Comparison of ENCODE assay signal across 25 cellular contexts in the genomic region with DNA sequence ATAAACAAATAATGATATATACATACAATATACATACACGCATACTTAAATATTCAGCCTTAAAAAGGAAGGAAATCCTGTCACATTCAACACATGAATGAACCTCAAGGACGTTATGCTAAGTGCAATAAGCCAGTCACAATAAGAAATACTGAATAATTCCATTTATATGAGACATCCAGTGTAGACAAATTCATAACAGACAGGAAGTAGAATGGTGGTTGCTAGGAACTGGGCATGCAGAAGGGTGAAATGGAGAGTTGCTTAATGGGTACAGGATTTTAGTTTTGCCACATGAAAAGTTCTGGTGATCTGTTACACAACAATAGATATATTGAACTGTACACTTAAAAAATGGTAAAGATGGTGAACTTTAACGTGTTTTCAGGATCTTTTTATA. TPM values are rescaled to one million over a fixed set of nuclear protein-coding genes. Genes with fewer than 3 reads are reported as not detected.
A peak's percentile ranks its signal among the peaks of the same experiment; 100 is the strongest.
DNase-seq lines count a peak whose midpoint lies in the region; ATAC-seq, FAIRE-seq and TF ChIP-seq lines count a peak whose summit lies in the region.
"Had no signal": no experiment of that assay in that cellular context is flagged by ENCODE, and none has a peak within 500 bp of the region (broad histone marks: within the 10 kb centered on the region; RNA-seq: fewer than 3 reads in every experiment).

No MANE protein-coding gene starts in this region.

- peaks cover 2% of the 10 kb centered on the region for H3K36me3 ChIP-seq in bronchial epithelial cell (ENCODE audit: control insufficient read depth, insufficient read depth, low read length)
- H3K36me3 ChIP-seq: SJCRH30 had no signal

- no peak for TF ChIP-seq POLR2A in NB4 (IDR thresholded peaks at IDR 0.05; ENCODE audit: extremely low read depth, insufficient read length)

- no peak overlapping the region for H4K5ac ChIP-seq in H9 (ENCODE audit: insufficient read length, low read depth, low read length)

- no peak overlapping the region for H4K91ac ChIP-seq in H9 (ENCODE audit: insufficient read length, low read depth, low read length)

- no peak overlapping the region for H3K4me3 Mint-ChIP-seq in H9
- H3K4me3 Mint-ChIP-seq in T-helper 2 cell treated with Interferon-gamma antibody and Interleukin-4, amounts not matched to agents 5 μg/mL and 100 μg/mL, for 36 hours = no peak overlapping the region
- H3K4me3 Mint-ChIP-seq: B cell; CD4-positive, CD25-positive, alpha-beta regulatory T cell; GM23338 had no signal

- H3K18ac ChIP-seq in H9 (ENCODE audit: insufficient read length, low read depth, low read length) = no peak overlapping the region

- no peak overlapping the region for H2AK5ac ChIP-seq in H9 (ENCODE audit: insufficient read length, low read length)

- no peaks in the 10 kb centered on the region for H4K20me1 ChIP-seq in H9 (ENCODE audit: control insufficient read depth, insufficient read depth, insufficient read length)

- no peak for ATAC-seq in GM21367 (IDR thresholded peaks at IDR 0.05; ENCODE audit: unreplicated experiment)
- ATAC-seq: GM23338 had no signal

- no peaks in the 10 kb centered on the region for H3K23me2 ChIP-seq in H9 (ENCODE audit: insufficient read length, low read depth, low read length, poor library complexity, severe bottlenecking)

- no peaks in the 10 kb centered on the region for H3K4me1 Mint-ChIP-seq in H9
- no peaks in the 10 kb centered on the region for H3K4me1 Mint-ChIP-seq in T-helper 2 cell treated with Interferon-gamma antibody and Interleukin-4, amounts not matched to agents 5 μg/mL and 100 μg/mL, for 36 hours (ENCODE audit: low read depth)
- H3K4me1 Mint-ChIP-seq: GM23338 had no signal

- no peaks in the 10 kb centered on the region for H3K79me2 ChIP-seq in H9 (ENCODE audit: insufficient read depth, low read length)

- peaks cover under 1 to 14% (median under 1%) of the 10 kb centered on the region in 3 experiments; a peak in 5 of 7 replicates for H3K36me3 Mint-ChIP-seq in H9 (ENCODE audit: insufficient read depth in 1 of 3, low read depth in 3 of 3)
- peaks cover 5% of the 10 kb centered on the region for H3K36me3 Mint-ChIP-seq in T-helper 2 cell treated with Interferon-gamma antibody and Interleukin-4, amounts not matched to agents 5 μg/mL and 100 μg/mL, for 36 hours (ENCODE audit: low read depth)

- H2BK15ac ChIP-seq in H9 (ENCODE audit: low read depth, low read length) = no peak overlapping the region

- peaks cover 4% of the 10 kb centered on the region for H3K27me3 Mint-ChIP-seq in H9 (ENCODE audit: low read depth)
- H3K27me3 Mint-ChIP-seq in T-helper 2 cell treated with Interferon-gamma antibody and Interleukin-4, amounts not matched to agents 5 μg/mL and 100 μg/mL, for 36 hours (ENCODE audit: low read depth) = peaks cover 3% of the 10 kb centered on the region

- no peak overlapping the region for H3K23ac ChIP-seq in H9 (ENCODE audit: insufficient read length, low read depth, low read length)

- WGBS in H9 (ENCODE audit: extremely low coverage, insufficient read length, low lambda C conversion rate) = no CpG with 5 or more reads among the region's 3 CpGs

- H3K79me1 ChIP-seq in H9 (ENCODE audit: insufficient read depth, low read depth, low read length, poor library complexity, severe bottlenecking) = no peaks in the 10 kb centered on the region

- TF ChIP-seq CTCF in NB4 (IDR thresholded peaks at IDR 0.05; ENCODE audit: low read depth, low read length) = no peak
- TF ChIP-seq CTCF in bronchial epithelial cell (IDR thresholded peaks at IDR 0.05; ENCODE audit: insufficient read depth, low read length, severe bottlenecking) = no peak
- no peak for TF ChIP-seq CTCF in H9 (conservative IDR thresholded peaks at IDR 0.05)

- no peak overlapping the region for H3T11ph ChIP-seq in H9 (ENCODE audit: low read length)

- H3K9me3 Mint-ChIP-seq in H9 = no peaks in the 10 kb centered on the region
- H3K9me3 Mint-ChIP-seq in T-helper 2 cell treated with Interferon-gamma antibody and Interleukin-4, amounts not matched to agents 5 μg/mL and 100 μg/mL, for 36 hours = no peaks in the 10 kb centered on the region
- H3K9me3 Mint-ChIP-seq: CD4-positive, CD25-positive, alpha-beta regulatory T cell; GM23338 had no signal

- no peak overlapping the region for H3K14ac ChIP-seq in H9 (ENCODE audit: insufficient read depth, low read length)

- no peak overlapping the region for H2BK20ac ChIP-seq in H9 (ENCODE audit: low read depth, low read length, poor library complexity, severe bottlenecking)

- no peak overlapping the region for H3K27ac ChIP-seq in H9 (ENCODE audit: insufficient read length, low read depth, low read length)
- H3K27ac ChIP-seq: SJCRH30 had no signal

- no peak for FAIRE-seq in bronchial epithelial cell (lab: Jason Lieb, UNC)

- H3K4me1 ChIP-seq in H9 (ENCODE audit: insufficient read depth, low read length) = no peaks in the 10 kb centered on the region
- H3K4me1 ChIP-seq: SJCRH30 had no signal

- H3K4me3 ChIP-seq in NB4 (ENCODE audit: low read depth, low read length) (no peak overlapping the region), bronchial epithelial cell (ENCODE audit: low read depth, low read length) (no peak overlapping the region)
- H3K4me3 ChIP-seq: GM23338, SJCRH30 had no signal

- H3K27ac Mint-ChIP-seq in H9 = no peak overlapping the region
- no peak overlapping the region for H3K27ac Mint-ChIP-seq in T-helper 2 cell treated with Interferon-gamma antibody and Interleukin-4, amounts not matched to agents 5 μg/mL and 100 μg/mL, for 36 hours
- H3K27ac Mint-ChIP-seq: B cell; CD4-positive, CD25-positive, alpha-beta regulatory T cell; GM23338 had no signal

- no peaks in the 10 kb centered on the region for H3K9me3 ChIP-seq in H9 (ENCODE audit: control insufficient read depth, low read depth, low read length)
- H3K9me3 ChIP-seq: SJCRH30 had no signal

- H3K27me3 ChIP-seq in bronchial epithelial cell (ENCODE audit: control insufficient read depth, insufficient read depth, low read length) (no peaks in the 10 kb centered on the region), H9 (ENCODE audit: insufficient read depth, low read length) (no peaks in the 10 kb centered on the region)

- DNase-seq in AML-193 (lab: John Stamatoyannopoulos, UW) = peak; percentile 80
- DNase-seq in ELR (ENCODE audit: low read depth) = peak; percentile 38
- DNase-seq in NB4 (ENCODE audit: low read depth) = peak; percentile 28
- DNase-seq in bronchial epithelial cell (ENCODE audit: low read depth) = peak; percentile 42
- no peak for DNase-seq in SW480 (ENCODE audit: low spot score)
- no peak for DNase-seq in H9
- DNase-seq in T-helper 2 cell treated with Interferon-gamma antibody and Interleukin-4, amounts not matched to agents 5 μg/mL and 100 μg/mL, for 36 hours (ENCODE audit: low spot score) = no peak
- DNase-seq: CD4-positive, CD25-positive, alpha-beta regulatory T cell; COR-L47; DMS 273 treated with DMSO at 0.1 percent for 48 hours; DND-41; GF-D8; KG1; NCI-H1105 treated with DMSO at 0.1 percent for 48 hours; NCI-H1694; NCI-H2081 treated with DMSO at 0.1 percent for 48 hours; NCI-H446 treated with DMSO at 0.1 percent for 48 hours; NK-92 treated with Interleukin-12 subunit alpha and Interleukin-12 subunit beta, amount 100 ng/mL, for 24 hours; OCI-M1; RPMI8226; SJCRH30; T-helper 9 cell had no signal

- H2BK120ac ChIP-seq in H9 (ENCODE audit: low read depth, low read length, poor library complexity, severe bottlenecking) = no peak overlapping the region

- no peak overlapping the region for H3K9ac ChIP-seq in H9 (ENCODE audit: extremely low read depth, insufficient read length, low read length)

- no peak overlapping the region for H3K56ac ChIP-seq in H9 (ENCODE audit: insufficient read length, low read depth, low read length)

- H3K4me2 ChIP-seq in H9 (ENCODE audit: insufficient read depth, insufficient read length, low read length) = no peak overlapping the region
- H3K4me2 ChIP-seq: GM23338 had no signal

- H3K4ac ChIP-seq in H9 (ENCODE audit: low read depth, low read length) = no peak overlapping the region

- H2BK5ac ChIP-seq in H9 (ENCODE audit: insufficient read length, low read length) = no peak overlapping the region

- no peak overlapping the region for H2AFZ ChIP-seq in H9 (ENCODE audit: low read length)
- H2AFZ ChIP-seq: GM23338 had no signal

- no peak overlapping the region for H4K8ac ChIP-seq in H9 (replicated peaks; ENCODE audit: insufficient read length, low read depth, low read length)

- H2BK12ac ChIP-seq in H9 (ENCODE audit: insufficient read length, low read depth, low read length) = no peak overlapping the region

RNA-seq across cellular contexts. Expression of gene ITGB4, which starts 8.8 kb away (rescaled TPM):
- 297 and 565 TPM in 2 replicates for total RNA-seq in bronchial epithelial cell
- total RNA-seq in H9 (2021) = 3.9 and 5.3 TPM in 2 replicates
- total RNA-seq: CD4-positive, CD25-positive, alpha-beta regulatory T cell had no signal

RNA-seq across cellular contexts. Expression of gene SAP30BP, which starts 45.3 kb away (rescaled TPM):
- total RNA-seq in bronchial epithelial cell (58.4 and 65.0 TPM in 2 replicates), H9 (2021) (82.6 and 89.7 TPM in 2 replicates)

RNA-seq across cellular contexts. Expression of gene RECQL5, which starts 45.5 kb away (rescaled TPM):
- total RNA-seq in bronchial epithelial cell (11.6 and 28.9 TPM in 2 replicates), H9 (2021) (40.0 and 40.1 TPM in 2 replicates)

RNA-seq across cellular contexts. Expression of gene GALK1, which starts 52.5 kb away (rescaled TPM):
- 13.4 and 32.8 TPM in 2 replicates for total RNA-seq in bronchial epithelial cell
- 36.7 and 38.4 TPM in 2 replicates for total RNA-seq in H9 (2021)

Comparison
In these comparisons a context has a peak if more than half of its experiments do, and no peak if none do; other contexts are left out.
1. DNase-seq: peak in AML-193 (2 of 2), ELR (single experiment), NB4 (single experiment) and bronchial epithelial cell (single experiment); none in SW480 (single experiment), H9 (single experiment) and T-helper 2 cell treated with Interferon-gamma antibody and Interleukin-4, amounts not matched to agents 5 μg/mL and 100 μg/mL, for 36 hours (single experiment).
2. RNA of gene ITGB4, which starts 8.8 kb away (total RNA-seq): 297 to 565 TPM in bronchial epithelial cell; 3.9 to 5.3 TPM in H9; every median in the first group is over 10 times any median in the second.